ENCODE assay signal across 26 cellular contexts in genomic region chr7:151120896-151121295, GRCh38. TPM values are rescaled to one million over a fixed set of nuclear protein-coding genes. Genes with fewer than 3 reads are reported as not detected.
DNase-seq lines count a peak whose midpoint lies in the region; ATAC-seq, FAIRE-seq and TF ChIP-seq lines count a peak whose summit lies in the region.
"Had no signal": no experiment of that assay in that cellular context is flagged by ENCODE, and none has a peak within 500 bp of the region (broad histone marks: within the 10 kb centered on the region; RNA-seq: fewer than 3 reads in every experiment).

No MANE protein-coding gene starts in this region.

- H3K27me3 ChIP-seq in colonic mucosa (no peaks in the 10 kb centered on the region), tibial artery (no peaks in the 10 kb centered on the region)
- H3K27me3 ChIP-seq: SJCRH30 had no signal

- DNase-seq in RWPE1 (ENCODE audit: low spot score) (no peak), frontal cortex (ENCODE audit: low spot score in 2 of 2) (peak; percentile 69 to 75), midbrain (lab: John Stamatoyannopoulos, UW) (peak; percentile 46), colonic mucosa (no peak), tibial artery (no peak)
- DNase-seq in stimulated activated naive B cell treated with anti-CD40 and anti-IgM and Interleukin-4, amounts not matched to agents 10 μg/mL and 1 μg/mL and 100 μg/mL, for 72 hours, result no peak
- DNase-seq: HCEC 1CT, MM.1S, NCI-H1048, NCI-H1436 treated with DMSO at 0.1 percent for 48 hours, NCI-H2029, NCI-H226, NCI-H524, NCI-H774, SJCRH30 had no signal

- H3K4me3 ChIP-seq in colonic mucosa (no peak overlapping the region), tibial artery (no peak overlapping the region)
- H3K4me3 ChIP-seq: BLaER1, GM23338, K562, SJCRH30 had no signal

- peak overlapping the region; percentile 56 for H3K27ac Mint-ChIP-seq in stimulated activated naive B cell treated with anti-CD40 and anti-IgM and Interleukin-4, amounts not matched to agents 10 μg/mL and 1 μg/mL and 100 μg/mL, for 72 hours
- H3K27ac Mint-ChIP-seq: GM23338 had no signal

- no peak overlapping the region for H3K4me3 Mint-ChIP-seq in stimulated activated naive B cell treated with anti-CD40 and anti-IgM and Interleukin-4, amounts not matched to agents 10 μg/mL and 1 μg/mL and 100 μg/mL, for 72 hours
- H3K4me3 Mint-ChIP-seq: CD4-positive, alpha-beta memory T cell; GM23338 had no signal

- no peak for FAIRE-seq in frontal cortex (lab: Jason Lieb, UNC)
- FAIRE-seq: G401.6, GM12892, K562 had no signal

- intact Hi-C loops in colonic mucosa (cut with DNase I), result loop anchor here (5.0 to 10.0 kb wide), 2 partner anchors 124 to 181 kb away; partner anchors contain the start of gene SMARCD3
- intact Hi-C loops in tibial artery (cut with DNase I; ENCODE audit: low total_unique reads), result loop anchor here (5.0 kb wide), 1 partner anchor 181 kb away; no protein-coding TSS in a partner anchor

- H3K36me3 ChIP-seq in colonic mucosa (no peaks in the 10 kb centered on the region), tibial artery (peaks cover 30 to 86% (median 78%) of the 10 kb centered on the region in 3 donors)

- H3K9me3 Mint-ChIP-seq in stimulated activated naive B cell treated with anti-CD40 and anti-IgM and Interleukin-4, amounts not matched to agents 10 μg/mL and 1 μg/mL and 100 μg/mL, for 72 hours, result no peaks in the 10 kb centered on the region
- H3K9me3 Mint-ChIP-seq: GM23338 had no signal

- H3K36me3 Mint-ChIP-seq in stimulated activated naive B cell treated with anti-CD40 and anti-IgM and Interleukin-4, amounts not matched to agents 10 μg/mL and 1 μg/mL and 100 μg/mL, for 72 hours, result peaks cover 12 to 13% of the 10 kb centered on the region in 2 donors

- peaks cover 0 to 6% of the 10 kb centered on the region in 2 donors for H3K4me1 Mint-ChIP-seq in stimulated activated naive B cell treated with anti-CD40 and anti-IgM and Interleukin-4, amounts not matched to agents 10 μg/mL and 1 μg/mL and 100 μg/mL, for 72 hours

- POLR2A ChIA-PET in RWPE1 (lab: Yijun Ruan, JAX; ENCODE audit: low non-redundant PET), result no interaction called here

- no peak overlapping the region for H3K9ac ChIP-seq in colonic mucosa (ENCODE audit: low read depth in 2 of 2, low read length in 2 of 2)
- H3K9ac ChIP-seq: BLaER1 had no signal

- no peaks in the 10 kb centered on the region for H3K9me3 ChIP-seq in colonic mucosa
- H3K9me3 ChIP-seq in tibial artery, result no peaks in the 10 kb centered on the region
- H3K9me3 ChIP-seq: BLaER1, SJCRH30 had no signal

- H3K27ac ChIP-seq in RWPE1 (peak overlapping the region; percentile 91), colonic mucosa (no peak overlapping the region), tibial artery (no peak overlapping the region)
- H3K27ac ChIP-seq: BLaER1, SJCRH30 had no signal

- no peak for TF ChIP-seq CTCF in RWPE1 (conservative IDR thresholded peaks at IDR 0.05; ENCODE audit: low read depth)
- no peak for TF ChIP-seq CTCF in colonic mucosa (IDR thresholded peaks at IDR 0.05)
- no peak for TF ChIP-seq CTCF in tibial artery (IDR thresholded peaks at IDR 0.05)

- CTCF ChIA-PET in RWPE1 (lab: Yijun Ruan, JAX), result no interaction called here

- no peak for ATAC-seq in stimulated activated naive B cell treated with anti-CD40 and anti-IgM and Interleukin-4, amounts not matched to agents 10 μg/mL and 1 μg/mL and 100 μg/mL, for 72 hours (replicated peaks)
- ATAC-seq in GM21360 (IDR thresholded peaks at IDR 0.05; ENCODE audit: unreplicated experiment) (no peak), HG02938 (IDR thresholded peaks at IDR 0.05; ENCODE audit: unreplicated experiment) (no peak)
- ATAC-seq: GM23338, K562, Panc1 had no signal

- H3K4me1 ChIP-seq in colonic mucosa (no peaks in the 10 kb centered on the region), tibial artery (peaks cover 0 to 18% (median 9%) of the 10 kb centered on the region in 4 donors)
- H3K4me1 ChIP-seq: SJCRH30 had no signal

- peaks cover 19 to 30% of the 10 kb centered on the region in 2 donors for H3K27me3 Mint-ChIP-seq in stimulated activated naive B cell treated with anti-CD40 and anti-IgM and Interleukin-4, amounts not matched to agents 10 μg/mL and 1 μg/mL and 100 μg/mL, for 72 hours
- H3K27me3 Mint-ChIP-seq: CD4-positive, alpha-beta memory T cell had no signal

RNA-seq across cellular contexts. Expression of gene AGAP3, which starts 34.6 kb away (rescaled TPM):
- total RNA-seq in frontal cortex (92.9 TPM), colonic mucosa (10 to 100 TPM; 50.8 to 79.2 TPM)

RNA-seq across cellular contexts. Expression of gene TMUB1, which starts 37.6 kb away (rescaled TPM):
- total RNA-seq in frontal cortex (10.2 TPM), colonic mucosa (100 to 1,000 TPM in 1 of 2 donors, 10 to 100 TPM in 1; 73.4 to 103 TPM)

RNA-seq across cellular contexts. Expression of gene FASTK, which starts 40.3 kb away (rescaled TPM):
- total RNA-seq in frontal cortex (32.6 TPM), colonic mucosa (100 to 1,000 TPM in 1 of 2 donors, 10 to 100 TPM in 1; 67.0 to 149 TPM)

RNA-seq across cellular contexts. Expression of gene GBX1, which starts 46.6 kb away (rescaled TPM):
- 0.41 TPM for total RNA-seq in frontal cortex
- total RNA-seq in colonic mucosa, result not detected
- total RNA-seq: CD4-positive, alpha-beta memory T cell; Daoy; K562; LHCN-M2 had no signal

Comparison
In these comparisons a context has a peak if more than half of its experiments do, and no peak if none do; other contexts are left out.
1. DNase-seq: peak in frontal cortex (2 of 2) and midbrain (single experiment); none in RWPE1 (single experiment), stimulated activated naive B cell treated with anti-CD40 and anti-IgM and Interleukin-4, amounts not matched to agents 10 μg/mL and 1 μg/mL and 100 μg/mL, for 72 hours (single experiment), colonic mucosa (single experiment) and tibial artery (0 of 2).